ENCODE assay signal across 14 cellular contexts in genomic region chr20:50537546-50538201, GRCh38. TPM values are rescaled to one million over a fixed set of nuclear protein-coding genes. Genes with fewer than 3 reads are reported as not detected.
DNase-seq lines count a peak whose midpoint lies in the region; ATAC-seq and TF ChIP-seq lines count a peak whose summit lies in the region.
"Had no signal": no experiment of that assay in that cellular context is flagged by ENCODE, and none has a peak within 500 bp of the region (broad histone marks: within the 10 kb centered on the region; RNA-seq: fewer than 3 reads in every experiment).

No MANE protein-coding gene starts in this region.

- no peak overlapping the region for H3K4me3 Mint-ChIP-seq in MCF 10A (ENCODE audit: unreplicated experiment)
- H3K4me3 Mint-ChIP-seq: activated CD4-positive, alpha-beta T cell treated with anti-CD3 and anti-CD28 coated beads, Interleukin-2, amount 10 ng/mL, durations not matched to agents 7 days and 5 days; activated naive CD8-positive, alpha-beta T cell treated with anti-CD3 and anti-CD28 coated beads, Interleukin-2, amount 50 U/mL, for 24 hours had no signal

- H3K36me3 Mint-ChIP-seq in MCF 10A (ENCODE audit: insufficient read depth, unreplicated experiment): peaks cover 12% of the 10 kb centered on the region

- no peaks in the 10 kb centered on the region for H3K9me3 Mint-ChIP-seq in MCF 10A (ENCODE audit: unreplicated experiment)
- H3K9me3 Mint-ChIP-seq: activated CD4-positive, alpha-beta T cell treated with anti-CD3 and anti-CD28 coated beads, Interleukin-2, amount 10 ng/mL, durations not matched to agents 7 days and 5 days; activated naive CD8-positive, alpha-beta T cell treated with anti-CD3 and anti-CD28 coated beads, Interleukin-2, amount 50 U/mL, for 24 hours had no signal

- TF ChIP-seq CTCF in MCF 10A (IDR thresholded peaks at IDR 0.05; ENCODE audit: unreplicated experiment) (no peak), mammary epithelial cell (conservative IDR thresholded peaks at IDR 0.05 in 1 of 2, IDR thresholded peaks at IDR 0.05 in 1 of 2; ENCODE audit: extremely low read depth in 1 of 2, insufficient read depth in 1 of 2, low read depth in 1 of 2, low read length in 2 of 2) (no peak), OCI-LY3 (IDR thresholded peaks at IDR 0.05; ENCODE audit: low read depth, low read length) (no peak), left lung (IDR thresholded peaks at IDR 0.05) (no peak)

- H3K79me2 ChIP-seq in mammary epithelial cell (ENCODE audit: insufficient read depth, low read length) (peaks cover 95% of the 10 kb centered on the region), OCI-LY3 (ENCODE audit: low read length) (peaks cover 100% of the 10 kb centered on the region)

- H3K27me3 ChIP-seq in mammary epithelial cell (ENCODE audit: insufficient read depth, low read length) (no peaks in the 10 kb centered on the region), OCI-LY3 (ENCODE audit: low read depth, low read length) (no peaks in the 10 kb centered on the region), left lung (no peaks in the 10 kb centered on the region)

- peaks cover 51% of the 10 kb centered on the region for H3K4me1 Mint-ChIP-seq in MCF 10A (ENCODE audit: insufficient read depth, unreplicated experiment)

- ATAC-seq in left lung: peak; percentile 56
- ATAC-seq in GM19351 (IDR thresholded peaks at IDR 0.05; ENCODE audit: unreplicated experiment): no peak
- no peak for ATAC-seq in HG02610 (IDR thresholded peaks at IDR 0.05; ENCODE audit: unreplicated experiment)
- no peak for ATAC-seq in HG03378 (IDR thresholded peaks at IDR 0.05; ENCODE audit: unreplicated experiment)
- ATAC-seq: activated naive CD8-positive, alpha-beta T cell treated with anti-CD3 and anti-CD28 coated beads, Interleukin-2, amount 50 U/mL, for 24 hours had no signal

- peaks cover 4% of the 10 kb centered on the region for H4K20me1 ChIP-seq in mammary epithelial cell (ENCODE audit: insufficient read depth, low read length)
- H4K20me1 ChIP-seq in OCI-LY3 (ENCODE audit: insufficient read depth, low read length): peaks cover 63% of the 10 kb centered on the region

- H3K4me2 ChIP-seq in mammary epithelial cell (ENCODE audit: insufficient read depth, low read depth, low read length) (no peak overlapping the region), OCI-LY3 (ENCODE audit: low read length) (peak overlapping the region; percentile 69)

- dilution Hi-C loops in mammary epithelial cell (cut with HindIII; ENCODE audit: low sequenced_read_pairs): no loop called here

- H3K9me3 ChIP-seq in mammary epithelial cell (replicated peaks; ENCODE audit: insufficient read depth, low read length): no peaks in the 10 kb centered on the region
- H3K9me3 ChIP-seq in OCI-LY3 (ENCODE audit: insufficient read depth, low read length): peaks cover 7% of the 10 kb centered on the region; the same call in 1 of the 2 replicates
- H3K9me3 ChIP-seq in left lung: no peaks in the 10 kb centered on the region

- 92% methylated on average over 7 of the region's 7 CpGs for WGBS in mammary epithelial cell (ENCODE audit: low coverage, missing lambda C conversion rate)

- DNase-seq in MCF 10A (ENCODE audit: unreplicated experiment) (no peak), mammary epithelial cell (no peak), left lung (no peak), NCI-H524 treated with DMSO at 0.1 percent for 48 hours (lab: John Stamatoyannopoulos, UW) (no peak)
- DNase-seq: activated CD4-positive, alpha-beta T cell treated with anti-CD3 and anti-CD28 coated beads, Interleukin-2, amount 10 ng/mL, durations not matched to agents 7 days and 5 days; activated naive CD8-positive, alpha-beta T cell treated with anti-CD3 and anti-CD28 coated beads, Interleukin-2, amount 50 U/mL, for 24 hours; H7; NCI-H1930; T-helper 1 cell had no signal

- peaks cover 20% of the 10 kb centered on the region for H3K4me1 ChIP-seq in mammary epithelial cell (ENCODE audit: insufficient read depth, low read length)
- peaks cover 89% of the 10 kb centered on the region for H3K4me1 ChIP-seq in OCI-LY3 (ENCODE audit: low read length)
- peaks cover 53 to 99% of the 10 kb centered on the region in 2 donors for H3K4me1 ChIP-seq in left lung

- no peaks in the 10 kb centered on the region for H3K27me3 Mint-ChIP-seq in MCF 10A (ENCODE audit: insufficient read depth, unreplicated experiment)
- H3K27me3 Mint-ChIP-seq: activated CD4-positive, alpha-beta T cell treated with anti-CD3 and anti-CD28 coated beads, Interleukin-2, amount 10 ng/mL, durations not matched to agents 7 days and 5 days; activated naive CD8-positive, alpha-beta T cell treated with anti-CD3 and anti-CD28 coated beads, Interleukin-2, amount 50 U/mL, for 24 hours; progenitor cell of endocrine pancreas had no signal

- POLR2A ChIA-PET in MCF 10A (lab: Yijun Ruan, JAX): interaction anchor here (0.6 to 13.2 kb wide), 9 partner anchors 10 to 26 kb away, joined by 3 to 109 read pairs (median 4); partner anchors contain the start of gene PTPN1

- peak overlapping the region; percentile 15 for H3K27ac Mint-ChIP-seq in MCF 10A (ENCODE audit: low read depth, unreplicated experiment)
- H3K27ac Mint-ChIP-seq: activated CD4-positive, alpha-beta T cell treated with anti-CD3 and anti-CD28 coated beads, Interleukin-2, amount 10 ng/mL, durations not matched to agents 7 days and 5 days; activated naive CD8-positive, alpha-beta T cell treated with anti-CD3 and anti-CD28 coated beads, Interleukin-2, amount 50 U/mL, for 24 hours; progenitor cell of endocrine pancreas had no signal

- no TSS peak for BruUV-seq in MCF 10A (replicated peaks; lab: Mats Ljungman, UMichigan)
- BruUV-seq in mammary epithelial cell (replicated peaks; lab: Mats Ljungman, UMichigan): no TSS peak

- CTCF ChIA-PET in MCF 10A (lab: Yijun Ruan, JAX): interaction anchor here (0.6 to 0.9 kb wide), 2 partner anchors 16 to 36 kb away, joined by 3 read pairs; no protein-coding TSS in a partner anchor
- CTCF ChIA-PET in mammary epithelial cell (lab: Charles Lee; ENCODE audit: low non-redundant PET): no interaction called here

- H3K36me3 ChIP-seq in mammary epithelial cell (ENCODE audit: insufficient read depth, low read length) (peaks cover 4% of the 10 kb centered on the region), OCI-LY3 (replicated peaks; ENCODE audit: low read depth, low read length) (peaks cover 62% of the 10 kb centered on the region), left lung (no peaks in the 10 kb centered on the region)

- H2AFZ ChIP-seq in mammary epithelial cell (ENCODE audit: low read depth, low read length) (no peak overlapping the region), OCI-LY3 (ENCODE audit: low read depth, low read length) (no peak overlapping the region)

- intact Hi-C loops in MCF 10A (cut with micrococcal nuclease) (no loop called here), mammary epithelial cell (cut with micrococcal nuclease) (no loop called here), left lung (cut with DNase I) (no loop called here)

- H3K4me3 ChIP-seq in mammary epithelial cell (replicated peaks in 1 of 3; ENCODE audit: insufficient read depth in 1 of 3, low read depth in 2 of 3, low read length in 3 of 3) (no peak overlapping the region), OCI-LY3 (ENCODE audit: low read length) (peak overlapping the region; percentile 40), left lung (no peak overlapping the region)

- H3K27ac ChIP-seq in mammary epithelial cell (ENCODE audit: insufficient read depth, low read depth, low read length) (no peak overlapping the region), OCI-LY3 (ENCODE audit: low read length) (peak overlapping the region; percentile 81), left lung (peak overlapping the region; percentile 80 to 81)

- H3K9ac ChIP-seq in mammary epithelial cell (ENCODE audit: insufficient read depth, low read length) (no peak overlapping the region), OCI-LY3 (ENCODE audit: low read length) (peak overlapping the region; percentile 33)

- in situ Hi-C loops in mammary epithelial cell (cut with MboI; ENCODE audit: low sequenced_read_pairs in 2 of 2): no loop called here

RNA-seq across cellular contexts. Expression of gene PTPN1, which starts 27.5 kb away (rescaled TPM):
- 56.4 and 63.0 TPM in 2 replicates for total RNA-seq in MCF 10A (2022)
- 10 to 100 TPM; 43.5 to 90.8 TPM for total RNA-seq in mammary epithelial cell
- polyA plus RNA-seq in mammary epithelial cell: 77.0 TPM
- 105 TPM for polyA minus RNA-seq in mammary epithelial cell
- 10 to 100 TPM; 70.7 to 98.6 TPM for total RNA-seq in left lung
